10 cellular contexts compared by ENCODE assay signal in genomic region chr5:7078901-7079300, GRCh38.
DNase-seq lines count a peak whose midpoint lies in the region; ATAC-seq, FAIRE-seq and TF ChIP-seq lines count a peak whose summit lies in the region.
"Had no signal": no experiment of that assay in that cellular context is flagged by ENCODE, and none has a peak within 500 bp of the region (broad histone marks: within the 10 kb centered on the region; RNA-seq: fewer than 3 reads in every experiment).

No MANE protein-coding gene starts in this region.

- H3K36me3 ChIP-seq in OCI-LY3 (replicated peaks; ENCODE audit: low read depth, low read length): no peaks in the 10 kb centered on the region
- no peaks in the 10 kb centered on the region for H3K36me3 ChIP-seq in left lung
- H3K36me3 ChIP-seq in gastroesophageal sphincter: no peaks in the 10 kb centered on the region
- H3K36me3 ChIP-seq in brain microvascular endothelial cell (replicated peaks): no peaks in the 10 kb centered on the region

- H3K27ac ChIP-seq in A549 (no peak overlapping the region), HL-60 (replicated peaks) (no peak overlapping the region), OCI-LY3 (ENCODE audit: low read length) (no peak overlapping the region), left lung (no peak overlapping the region), gastroesophageal sphincter (no peak overlapping the region), brain microvascular endothelial cell (no peak overlapping the region)
- H3K27ac ChIP-seq: parathyroid adenoma had no signal

- no peaks in the 10 kb centered on the region for H3K4me1 ChIP-seq in A549
- H3K4me1 ChIP-seq in OCI-LY3 (ENCODE audit: low read length): no peaks in the 10 kb centered on the region
- H3K4me1 ChIP-seq in left lung: no peaks in the 10 kb centered on the region
- no peaks in the 10 kb centered on the region for H3K4me1 ChIP-seq in gastroesophageal sphincter
- H3K4me1 ChIP-seq: parathyroid adenoma had no signal

- POLR2A ChIA-PET in A549 (lab: Yijun Ruan, JAX): no interaction called here

- peaks cover 0 to 2% of the 10 kb centered on the region in 2 donors for H3K9me3 Mint-ChIP-seq in effector memory CD8-positive, alpha-beta T cell

- H3K4me1 Mint-ChIP-seq in effector memory CD8-positive, alpha-beta T cell (ENCODE audit: low read depth in 2 of 2): no peaks in the 10 kb centered on the region

- no peaks in the 10 kb centered on the region for H3K79me2 ChIP-seq in OCI-LY3 (ENCODE audit: low read length)
- H3K79me2 ChIP-seq: parathyroid adenoma had no signal

- intact Hi-C loops in left lung (cut with DNase I): no loop called here

- H3K27ac Mint-ChIP-seq in effector memory CD8-positive, alpha-beta T cell: no peak overlapping the region

- ATAC-seq in A549 (peak in 1 of 2 experiments; percentile 61; a peak in 2 of 6 replicates), left lung (no peak), gastroesophageal sphincter (no peak)
- no peak for ATAC-seq in effector memory CD8-positive, alpha-beta T cell (replicated peaks)

- H3K4me2 ChIP-seq in A549 (no peak overlapping the region), OCI-LY3 (ENCODE audit: low read length) (no peak overlapping the region)

- WGBS in A549 (ENCODE audit: missing lambda C conversion rate): 21% methylated on average over 9 of the region's 9 CpGs
- 40 to 69% methylated on average over 8 to 9 of the region's 9 CpGs for WGBS in gastroesophageal sphincter (ENCODE audit: low coverage in 1 of 2), 2 donors

- peak in 1 of 2 experiments; percentile 44; a peak in 2 of 5 replicates for TF ChIP-seq RAD21 in A549 (conservative IDR thresholded peaks at IDR 0.05 in 1 of 2, IDR thresholded peaks at IDR 0.05 in 1 of 2)

- no peak for FAIRE-seq in A549 (lab: Jason Lieb, UNC)

- no peaks in the 10 kb centered on the region for H3K27me3 Mint-ChIP-seq in effector memory CD8-positive, alpha-beta T cell

- in situ Hi-C loops in brain microvascular endothelial cell (cut with HindIII; ENCODE audit: low pct_ligation_motif_present, low sequenced_read_pairs): no loop called here

- H3K27me3 ChIP-seq in HL-60 (ENCODE audit: insufficient read depth, poor library complexity, severe bottlenecking) (no peaks in the 10 kb centered on the region), OCI-LY3 (ENCODE audit: low read depth, low read length) (no peaks in the 10 kb centered on the region), left lung (no peaks in the 10 kb centered on the region), gastroesophageal sphincter (peaks cover 21% of the 10 kb centered on the region), brain microvascular endothelial cell (replicated peaks) (no peaks in the 10 kb centered on the region)

- TF ChIP-seq CTCF in A549 (IDR thresholded peaks at IDR 0.05): no peak
- peak; percentile 5 for TF ChIP-seq CTCF in HL-60 (IDR thresholded peaks at IDR 0.05; ENCODE audit: insufficient read depth, low read length)
- TF ChIP-seq CTCF in OCI-LY3 (IDR thresholded peaks at IDR 0.05; ENCODE audit: low read depth, low read length): peak; percentile 29
- TF ChIP-seq CTCF in left lung (IDR thresholded peaks at IDR 0.05): no peak
- peak in 1 of 4 experiments; percentile 14 for TF ChIP-seq CTCF in gastroesophageal sphincter (IDR thresholded peaks at IDR 0.05)
- no peak for TF ChIP-seq CTCF in brain microvascular endothelial cell (IDR thresholded peaks at IDR 0.05; ENCODE audit: low read depth, low read length, missing control alignments)

- no peak for TF ChIP-seq POLR2A in A549 (IDR thresholded peaks at IDR 0.05; ENCODE audit: low read length)
- no peak for TF ChIP-seq POLR2A in gastroesophageal sphincter (IDR thresholded peaks at IDR 0.05)

- no peaks in the 10 kb centered on the region for H4K20me1 ChIP-seq in OCI-LY3 (ENCODE audit: insufficient read depth, low read length)

- TF ChIP-seq EP300 in A549 (IDR thresholded peaks at IDR 0.05): no peak
- TF ChIP-seq EP300 in gastroesophageal sphincter (IDR thresholded peaks at IDR 0.05): no peak

- no peak overlapping the region for H3K9ac ChIP-seq in OCI-LY3 (ENCODE audit: low read length)
- H3K9ac ChIP-seq: parathyroid adenoma had no signal

- DNase-seq in A549 (ENCODE audit: low read depth in 1 of 2, low spot score in 1 of 2): peak in 1 of 2 experiments; percentile 8
- peak in 1 of 2 experiments; percentile 13 for DNase-seq in HL-60 (ENCODE audit: low read depth in 1 of 2, low spot score in 1 of 2)
- peak; percentile 44 for DNase-seq in iPS DF 4.7 (ENCODE audit: extremely low read depth, low spot score)
- no peak for DNase-seq in left lung
- DNase-seq in effector memory CD8-positive, alpha-beta T cell: no peak
- no peak for DNase-seq in brain microvascular endothelial cell
- DNase-seq: C1 segment of cervical spinal cord had no signal

- no peak overlapping the region for H2AFZ ChIP-seq in OCI-LY3 (ENCODE audit: low read depth, low read length)
- H2AFZ ChIP-seq: parathyroid adenoma had no signal

- CTCF ChIA-PET in A549 (lab: Yijun Ruan, JAX): interaction anchor here (1.2 to 1.7 kb wide), 3 partner anchors 8 to 15 kb away, joined by 3 to 5 read pairs (median 3); no protein-coding TSS in a partner anchor

- H3K9me3 ChIP-seq in A549 (no peaks in the 10 kb centered on the region), OCI-LY3 (ENCODE audit: insufficient read depth, low read length) (no peaks in the 10 kb centered on the region), left lung (no peaks in the 10 kb centered on the region), gastroesophageal sphincter (no peaks in the 10 kb centered on the region)

- no peaks in the 10 kb centered on the region for H3K36me3 Mint-ChIP-seq in effector memory CD8-positive, alpha-beta T cell (ENCODE audit: insufficient read depth)

- H3K4me3 Mint-ChIP-seq in effector memory CD8-positive, alpha-beta T cell: no peak overlapping the region

- H3K4me3 ChIP-seq in A549 (no peak overlapping the region), HL-60 (replicated peaks; ENCODE audit: insufficient read depth, low read length) (no peak overlapping the region), OCI-LY3 (ENCODE audit: low read length) (no peak overlapping the region), left lung (no peak overlapping the region), gastroesophageal sphincter (no peak overlapping the region), brain microvascular endothelial cell (ENCODE audit: low read depth, low read length) (no peak overlapping the region)

TF ChIP-seq in A549, 52 proteins besides CTCF, POLR2A, EP300 and RAD21:
- TF ChIP-seq GATA3 (IDR thresholded peaks at IDR 0.05; ENCODE audit: borderline replicate concordance): no peak
- 0 out of 3 replicates have a peak, but pooled peaks have one; percentile 12 for TF ChIP-seq SMC3 (IDR thresholded peaks at IDR 0.05)
- TF ChIP-seq ATOH8 (CRISPR knock-in tag; IDR thresholded peaks at IDR 0.05; ENCODE audit: low read depth): no peak

Comparison
In these comparisons a context has a peak if more than half of its experiments do, and no peak if none do; other contexts are left out.
1. CTCF ChIP-seq: peak in HL-60 (single experiment) and OCI-LY3 (single experiment); none in A549 (single experiment), left lung (0 of 2) and brain microvascular endothelial cell (single experiment).